Comparison of ENCODE assay signal across 1 cellular context in the genomic region with DNA sequence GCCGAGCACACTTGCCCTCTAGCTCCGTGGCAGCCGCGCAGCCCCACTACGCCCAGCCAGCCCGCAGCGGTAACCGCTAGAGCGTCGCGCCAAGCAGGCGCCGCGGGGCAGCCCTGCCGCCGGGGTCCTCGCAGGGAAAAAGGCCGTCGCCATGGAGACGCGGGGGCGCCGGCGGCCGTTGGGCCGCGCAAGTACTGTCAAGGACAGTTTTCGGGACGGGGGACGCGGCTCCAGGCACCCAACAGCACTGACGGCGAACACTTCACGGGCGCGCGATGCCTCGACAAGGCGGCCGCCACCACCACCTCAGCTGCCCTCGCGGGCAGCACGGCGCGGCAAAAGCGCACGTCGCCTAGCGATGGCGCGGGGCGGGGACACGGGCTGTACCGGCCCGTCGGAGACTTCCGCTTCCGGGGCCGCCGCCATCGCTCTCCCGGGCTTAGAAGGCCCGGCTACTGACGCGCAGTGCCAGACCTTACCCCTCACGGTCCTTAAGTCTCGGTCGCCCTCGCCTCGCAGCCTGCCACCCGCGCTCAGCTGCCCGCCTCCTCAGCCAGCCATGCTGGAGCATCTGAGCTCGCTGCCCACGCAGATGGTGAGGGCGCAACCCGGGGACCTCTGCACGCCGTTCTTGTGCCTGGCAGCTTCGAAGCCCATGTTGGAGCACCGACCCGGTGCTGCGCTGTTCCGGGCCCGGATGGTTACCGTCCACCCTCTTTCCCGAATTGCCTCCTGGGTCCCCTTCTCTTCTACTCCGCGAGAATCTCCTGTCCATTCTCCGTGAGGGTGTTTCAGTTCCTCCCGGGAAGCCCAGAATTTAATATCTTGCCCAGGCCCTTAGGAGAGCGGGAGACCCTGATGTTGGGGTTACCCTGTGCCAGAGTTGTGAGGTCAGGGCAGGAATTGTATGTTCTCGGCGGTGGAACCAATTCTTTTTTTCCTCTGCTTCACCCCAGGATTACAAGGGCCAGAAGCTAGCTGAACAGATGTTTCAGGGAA.
A peak's percentile ranks its signal among the peaks of the same experiment; 100 is the strongest.
TF ChIP-seq lines count a peak whose summit lies in the region.

A gene with protein sequence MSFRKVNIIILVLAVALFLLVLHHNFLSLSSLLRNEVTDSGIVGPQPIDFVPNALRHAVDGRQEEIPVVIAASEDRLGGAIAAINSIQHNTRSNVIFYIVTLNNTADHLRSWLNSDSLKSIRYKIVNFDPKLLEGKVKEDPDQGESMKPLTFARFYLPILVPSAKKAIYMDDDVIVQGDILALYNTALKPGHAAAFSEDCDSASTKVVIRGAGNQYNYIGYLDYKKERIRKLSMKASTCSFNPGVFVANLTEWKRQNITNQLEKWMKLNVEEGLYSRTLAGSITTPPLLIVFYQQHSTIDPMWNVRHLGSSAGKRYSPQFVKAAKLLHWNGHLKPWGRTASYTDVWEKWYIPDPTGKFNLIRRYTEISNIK (minus strand): TSS at position 104 of the 999 bp plus-strand sequence. CDS start 5,331 bp downstream, outside the sequence.
A gene (plus strand): TSS at position 419 of the 999 bp plus-strand sequence. CDS start 141 bp downstream, at position 560.

TF ChIP-seq in HEK293, 187 proteins besides CTCF, POLR2A, EP300 and RAD21 (continued from another document and continues in another):
- TF ChIP-seq, protein P1, sequence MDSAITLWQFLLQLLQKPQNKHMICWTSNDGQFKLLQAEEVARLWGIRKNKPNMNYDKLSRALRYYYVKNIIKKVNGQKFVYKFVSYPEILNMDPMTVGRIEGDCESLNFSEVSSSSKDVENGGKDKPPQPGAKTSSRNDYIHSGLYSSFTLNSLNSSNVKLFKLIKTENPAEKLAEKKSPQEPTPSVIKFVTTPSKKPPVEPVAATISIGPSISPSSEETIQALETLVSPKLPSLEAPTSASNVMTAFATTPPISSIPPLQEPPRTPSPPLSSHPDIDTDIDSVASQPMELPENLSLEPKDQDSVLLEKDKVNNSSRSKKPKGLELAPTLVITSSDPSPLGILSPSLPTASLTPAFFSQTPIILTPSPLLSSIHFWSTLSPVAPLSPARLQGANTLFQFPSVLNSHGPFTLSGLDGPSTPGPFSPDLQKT (IDR thresholded peaks at IDR 0.05; ENCODE audit: borderline replicate concordance, low read depth, low read length), result no peak
- TF ChIP-seq ZBTB20 (tag by site-specific recombination; IDR thresholded peaks at IDR 0.05), result peak; percentile 94
- no peak for TF ChIP-seq GLI2 (tag by site-specific recombination; IDR thresholded peaks at IDR 0.05; ENCODE audit: borderline replicate concordance, low read depth)
- 0 out of 2 replicates have a peak, but pooled peaks have one; percentile 18 for TF ChIP-seq ZFP37 (tag by site-specific recombination; IDR thresholded peaks at IDR 0.05)
- TF ChIP-seq ZNF585B (tag by site-specific recombination; IDR thresholded peaks at IDR 0.05), result no peak
- no peak for TF ChIP-seq HOXA7 (CRISPR knock-in tag; IDR thresholded peaks at IDR 0.05; ENCODE audit: borderline replicate concordance)
- TF ChIP-seq ZNF391 (tag by site-specific recombination; IDR thresholded peaks at IDR 0.05; ENCODE audit: borderline replicate concordance, low read depth), result no peak
- TF ChIP-seq ZNF670 (tag by site-specific recombination; IDR thresholded peaks at IDR 0.05; ENCODE audit: low read depth), result no peak
- TF ChIP-seq, protein P2, sequence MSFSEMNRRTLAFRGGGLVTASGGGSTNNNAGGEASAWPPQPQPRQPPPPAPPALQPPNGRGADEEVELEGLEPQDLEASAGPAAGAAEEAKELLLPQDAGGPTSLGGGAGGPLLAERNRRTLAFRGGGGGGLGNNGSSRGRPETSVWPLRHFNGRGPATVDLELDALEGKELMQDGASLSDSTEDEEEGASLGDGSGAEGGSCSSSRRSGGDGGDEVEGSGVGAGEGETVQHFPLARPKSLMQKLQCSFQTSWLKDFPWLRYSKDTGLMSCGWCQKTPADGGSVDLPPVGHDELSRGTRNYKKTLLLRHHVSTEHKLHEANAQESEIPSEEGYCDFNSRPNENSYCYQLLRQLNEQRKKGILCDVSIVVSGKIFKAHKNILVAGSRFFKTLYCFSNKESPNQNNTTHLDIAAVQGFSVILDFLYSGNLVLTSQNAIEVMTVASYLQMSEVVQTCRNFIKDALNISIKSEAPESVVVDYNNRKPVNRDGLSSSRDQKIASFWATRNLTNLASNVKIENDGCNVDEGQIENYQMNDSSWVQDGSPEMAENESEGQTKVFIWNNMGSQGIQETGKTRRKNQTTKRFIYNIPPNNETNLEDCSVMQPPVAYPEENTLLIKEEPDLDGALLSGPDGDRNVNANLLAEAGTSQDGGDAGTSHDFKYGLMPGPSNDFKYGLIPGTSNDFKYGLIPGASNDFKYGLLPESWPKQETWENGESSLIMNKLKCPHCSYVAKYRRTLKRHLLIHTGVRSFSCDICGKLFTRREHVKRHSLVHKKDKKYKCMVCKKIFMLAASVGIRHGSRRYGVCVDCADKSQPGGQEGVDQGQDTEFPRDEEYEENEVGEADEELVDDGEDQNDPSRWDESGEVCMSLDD (tag by site-specific recombination; IDR thresholded peaks at IDR 0.05), result no peak
- TF ChIP-seq ZNF785 (tag by site-specific recombination; IDR thresholded peaks at IDR 0.05), result no peak
- TF ChIP-seq ZNF776 (tag by site-specific recombination; IDR thresholded peaks at IDR 0.05; ENCODE audit: borderline replicate concordance), result no peak
- TF ChIP-seq TCF7L2 (IDR thresholded peaks at IDR 0.05; ENCODE audit: borderline replicate concordance, low read depth, low read length), result no peak
- TF ChIP-seq REPIN1 (tag by site-specific recombination; IDR thresholded peaks at IDR 0.05; ENCODE audit: low read depth), result no peak
- TF ChIP-seq ZBTB17 (tag by site-specific recombination; IDR thresholded peaks at IDR 0.05), result peak; percentile 78
- no peak for TF ChIP-seq ZNF521 (tag by site-specific recombination; IDR thresholded peaks at IDR 0.05)
- no peak for TF ChIP-seq GFI1B (tag by site-specific recombination; IDR thresholded peaks at IDR 0.05)
- TF ChIP-seq ZNF660 (tag by site-specific recombination; IDR thresholded peaks at IDR 0.05), result no peak
- no peak for TF ChIP-seq ZNF274 (IDR thresholded peaks at IDR 0.05; ENCODE audit: low read length)
- no peak for TF ChIP-seq ZNF274 (tag by site-specific recombination; IDR thresholded peaks at IDR 0.05; ENCODE audit: borderline replicate concordance)
- no peak for TF ChIP-seq MEIS1 (CRISPR knock-in tag; IDR thresholded peaks at IDR 0.05; ENCODE audit: borderline replicate concordance)
- TF ChIP-seq, protein P3, sequence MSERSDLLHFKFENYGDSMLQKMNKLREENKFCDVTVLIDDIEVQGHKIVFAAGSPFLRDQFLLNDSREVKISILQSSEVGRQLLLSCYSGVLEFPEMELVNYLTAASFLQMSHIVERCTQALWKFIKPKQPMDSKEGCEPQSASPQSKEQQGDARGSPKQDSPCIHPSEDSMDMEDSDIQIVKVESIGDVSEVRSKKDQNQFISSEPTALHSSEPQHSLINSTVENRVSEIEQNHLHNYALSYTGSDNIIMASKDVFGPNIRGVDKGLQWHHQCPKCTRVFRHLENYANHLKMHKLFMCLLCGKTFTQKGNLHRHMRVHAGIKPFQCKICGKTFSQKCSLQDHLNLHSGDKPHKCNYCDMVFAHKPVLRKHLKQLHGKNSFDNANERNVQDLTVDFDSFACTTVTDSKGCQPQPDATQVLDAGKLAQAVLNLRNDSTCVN (tag by site-specific recombination; optimal IDR thresholded peaks at IDR 0.05), result peak; percentile 93
- TF ChIP-seq, protein P4, sequence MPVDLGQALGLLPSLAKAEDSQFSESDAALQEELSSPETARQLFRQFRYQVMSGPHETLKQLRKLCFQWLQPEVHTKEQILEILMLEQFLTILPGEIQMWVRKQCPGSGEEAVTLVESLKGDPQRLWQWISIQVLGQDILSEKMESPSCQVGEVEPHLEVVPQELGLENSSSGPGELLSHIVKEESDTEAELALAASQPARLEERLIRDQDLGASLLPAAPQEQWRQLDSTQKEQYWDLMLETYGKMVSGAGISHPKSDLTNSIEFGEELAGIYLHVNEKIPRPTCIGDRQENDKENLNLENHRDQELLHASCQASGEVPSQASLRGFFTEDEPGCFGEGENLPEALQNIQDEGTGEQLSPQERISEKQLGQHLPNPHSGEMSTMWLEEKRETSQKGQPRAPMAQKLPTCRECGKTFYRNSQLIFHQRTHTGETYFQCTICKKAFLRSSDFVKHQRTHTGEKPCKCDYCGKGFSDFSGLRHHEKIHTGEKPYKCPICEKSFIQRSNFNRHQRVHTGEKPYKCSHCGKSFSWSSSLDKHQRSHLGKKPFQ (tag by site-specific recombination; IDR thresholded peaks at IDR 0.05), result no peak
- TF ChIP-seq, protein P5, sequence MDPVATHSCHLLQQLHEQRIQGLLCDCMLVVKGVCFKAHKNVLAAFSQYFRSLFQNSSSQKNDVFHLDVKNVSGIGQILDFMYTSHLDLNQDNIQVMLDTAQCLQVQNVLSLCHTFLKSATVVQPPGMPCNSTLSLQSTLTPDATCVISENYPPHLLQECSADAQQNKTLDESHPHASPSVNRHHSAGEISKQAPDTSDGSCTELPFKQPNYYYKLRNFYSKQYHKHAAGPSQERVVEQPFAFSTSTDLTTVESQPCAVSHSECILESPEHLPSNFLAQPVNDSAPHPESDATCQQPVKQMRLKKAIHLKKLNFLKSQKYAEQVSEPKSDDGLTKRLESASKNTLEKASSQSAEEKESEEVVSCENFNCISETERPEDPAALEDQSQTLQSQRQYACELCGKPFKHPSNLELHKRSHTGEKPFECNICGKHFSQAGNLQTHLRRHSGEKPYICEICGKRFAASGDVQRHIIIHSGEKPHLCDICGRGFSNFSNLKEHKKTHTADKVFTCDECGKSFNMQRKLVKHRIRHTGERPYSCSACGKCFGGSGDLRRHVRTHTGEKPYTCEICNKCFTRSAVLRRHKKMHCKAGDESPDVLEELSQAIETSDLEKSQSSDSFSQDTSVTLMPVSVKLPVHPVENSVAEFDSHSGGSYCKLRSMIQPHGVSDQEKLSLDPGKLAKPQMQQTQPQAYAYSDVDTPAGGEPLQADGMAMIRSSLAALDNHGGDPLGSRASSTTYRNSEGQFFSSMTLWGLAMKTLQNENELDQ (tag by site-specific recombination; IDR thresholded peaks at IDR 0.05; ENCODE audit: low read depth), result no peak
- no peak for TF ChIP-seq SALL2 (tag by site-specific recombination; IDR thresholded peaks at IDR 0.05; ENCODE audit: borderline replicate concordance)
- TF ChIP-seq ZNF302 (tag by site-specific recombination; IDR thresholded peaks at IDR 0.05; ENCODE audit: low read depth), result no peak
- no peak for TF ChIP-seq ZNF555 (tag by site-specific recombination; conservative IDR thresholded peaks at IDR 0.05)
- TF ChIP-seq ZEB2 (tag by site-specific recombination; IDR thresholded peaks at IDR 0.05), result peak; percentile 65
- peak; percentile 85 for TF ChIP-seq ZFHX2 (tag by site-specific recombination; conservative IDR thresholded peaks at IDR 0.05)
- no peak for TF ChIP-seq GLIS2 (tag by site-specific recombination; IDR thresholded peaks at IDR 0.05)
- peak; percentile 66 for TF ChIP-seq EGR2 (tag by site-specific recombination; IDR thresholded peaks at IDR 0.05; ENCODE audit: low read depth)
- TF ChIP-seq, protein P6, sequence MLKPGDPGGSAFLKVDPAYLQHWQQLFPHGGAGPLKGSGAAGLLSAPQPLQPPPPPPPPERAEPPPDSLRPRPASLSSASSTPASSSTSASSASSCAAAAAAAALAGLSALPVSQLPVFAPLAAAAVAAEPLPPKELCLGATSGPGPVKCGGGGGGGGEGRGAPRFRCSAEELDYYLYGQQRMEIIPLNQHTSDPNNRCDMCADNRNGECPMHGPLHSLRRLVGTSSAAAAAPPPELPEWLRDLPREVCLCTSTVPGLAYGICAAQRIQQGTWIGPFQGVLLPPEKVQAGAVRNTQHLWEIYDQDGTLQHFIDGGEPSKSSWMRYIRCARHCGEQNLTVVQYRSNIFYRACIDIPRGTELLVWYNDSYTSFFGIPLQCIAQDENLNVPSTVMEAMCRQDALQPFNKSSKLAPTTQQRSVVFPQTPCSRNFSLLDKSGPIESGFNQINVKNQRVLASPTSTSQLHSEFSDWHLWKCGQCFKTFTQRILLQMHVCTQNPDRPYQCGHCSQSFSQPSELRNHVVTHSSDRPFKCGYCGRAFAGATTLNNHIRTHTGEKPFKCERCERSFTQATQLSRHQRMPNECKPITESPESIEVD (tag by site-specific recombination; IDR thresholded peaks at IDR 0.05), result no peak
- peak; percentile 67 for TF ChIP-seq ZNF600 (tag by site-specific recombination; IDR thresholded peaks at IDR 0.05)
- no peak for TF ChIP-seq SCRT1 (tag by site-specific recombination; IDR thresholded peaks at IDR 0.05; ENCODE audit: borderline replicate concordance)
- no peak for TF ChIP-seq ZNF530 (tag by site-specific recombination; IDR thresholded peaks at IDR 0.05; ENCODE audit: low read depth)
- TF ChIP-seq, protein P7, sequence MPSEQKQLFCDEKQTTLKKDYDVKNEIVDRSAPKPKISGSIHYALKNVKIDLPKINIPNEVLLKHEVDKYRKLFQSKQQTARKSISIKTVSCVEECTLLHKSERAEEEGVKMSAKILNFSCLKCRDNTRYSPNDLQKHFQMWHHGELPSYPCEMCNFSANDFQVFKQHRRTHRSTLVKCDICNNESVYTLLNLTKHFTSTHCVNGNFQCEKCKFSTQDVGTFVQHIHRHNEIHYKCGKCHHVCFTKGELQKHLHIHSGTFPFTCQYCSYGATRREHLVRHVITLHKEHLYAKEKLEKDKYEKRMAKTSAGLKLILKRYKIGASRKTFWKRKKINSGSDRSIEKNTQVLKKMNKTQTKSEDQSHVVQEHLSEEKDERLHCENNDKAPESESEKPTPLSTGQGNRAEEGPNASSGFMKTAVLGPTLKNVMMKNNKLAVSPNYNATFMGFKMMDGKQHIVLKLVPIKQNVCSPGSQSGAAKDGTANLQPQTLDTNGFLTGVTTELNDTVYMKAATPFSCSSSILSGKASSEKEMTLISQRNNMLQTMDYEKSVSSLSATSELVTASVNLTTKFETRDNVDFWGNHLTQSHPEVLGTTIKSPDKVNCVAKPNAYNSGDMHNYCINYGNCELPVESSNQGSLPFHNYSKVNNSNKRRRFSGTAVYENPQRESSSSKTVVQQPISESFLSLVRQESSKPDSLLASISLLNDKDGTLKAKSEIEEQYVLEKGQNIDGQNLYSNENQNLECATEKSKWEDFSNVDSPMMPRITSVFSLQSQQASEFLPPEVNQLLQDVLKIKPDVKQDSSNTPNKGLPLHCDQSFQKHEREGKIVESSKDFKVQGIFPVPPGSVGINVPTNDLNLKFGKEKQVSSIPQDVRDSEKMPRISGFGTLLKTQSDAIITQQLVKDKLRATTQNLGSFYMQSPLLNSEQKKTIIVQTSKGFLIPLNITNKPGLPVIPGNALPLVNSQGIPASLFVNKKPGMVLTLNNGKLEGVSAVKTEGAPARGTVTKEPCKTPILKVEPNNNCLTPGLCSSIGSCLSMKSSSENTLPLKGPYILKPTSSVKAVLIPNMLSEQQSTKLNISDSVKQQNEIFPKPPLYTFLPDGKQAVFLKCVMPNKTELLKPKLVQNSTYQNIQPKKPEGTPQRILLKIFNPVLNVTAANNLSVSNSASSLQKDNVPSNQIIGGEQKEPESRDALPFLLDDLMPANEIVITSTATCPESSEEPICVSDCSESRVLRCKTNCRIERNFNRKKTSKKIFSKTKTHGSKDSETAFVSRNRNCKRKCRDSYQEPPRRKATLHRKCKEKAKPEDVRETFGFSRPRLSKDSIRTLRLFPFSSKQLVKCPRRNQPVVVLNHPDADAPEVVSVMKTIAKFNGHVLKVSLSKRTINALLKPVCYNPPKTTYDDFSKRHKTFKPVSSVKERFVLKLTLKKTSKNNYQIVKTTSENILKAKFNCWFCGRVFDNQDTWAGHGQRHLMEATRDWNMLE (tag by site-specific recombination; conservative IDR thresholded peaks at IDR 0.05; ENCODE audit: low read depth), result peak; percentile 76
